1 cellular context compared by ENCODE assay signal in the genomic region with DNA sequence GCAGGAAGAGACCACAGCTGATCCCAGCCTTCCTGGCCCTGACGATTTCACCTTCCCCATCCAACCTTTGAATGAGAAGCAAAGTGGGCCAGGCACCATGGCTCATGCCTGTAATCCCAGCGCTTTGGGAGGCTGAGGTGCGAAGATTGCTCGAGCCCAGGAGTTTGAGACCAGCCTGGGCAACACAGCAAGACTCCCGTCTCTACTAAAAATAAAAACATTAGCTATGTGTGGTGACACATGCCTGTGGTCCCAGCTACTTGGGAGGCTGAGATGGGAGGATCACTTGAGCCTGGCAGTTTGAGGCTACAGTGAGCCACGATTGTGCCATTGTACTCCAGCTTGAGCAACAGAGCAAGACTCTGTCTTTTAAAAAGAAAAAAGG.
TF ChIP-seq lines count a peak whose summit lies in the region.

No MANE protein-coding gene starts in this region.

TF ChIP-seq in K562, 482 proteins besides CTCF, POLR2A, EP300 and RAD21:
- TF ChIP-seq, protein P1, sequence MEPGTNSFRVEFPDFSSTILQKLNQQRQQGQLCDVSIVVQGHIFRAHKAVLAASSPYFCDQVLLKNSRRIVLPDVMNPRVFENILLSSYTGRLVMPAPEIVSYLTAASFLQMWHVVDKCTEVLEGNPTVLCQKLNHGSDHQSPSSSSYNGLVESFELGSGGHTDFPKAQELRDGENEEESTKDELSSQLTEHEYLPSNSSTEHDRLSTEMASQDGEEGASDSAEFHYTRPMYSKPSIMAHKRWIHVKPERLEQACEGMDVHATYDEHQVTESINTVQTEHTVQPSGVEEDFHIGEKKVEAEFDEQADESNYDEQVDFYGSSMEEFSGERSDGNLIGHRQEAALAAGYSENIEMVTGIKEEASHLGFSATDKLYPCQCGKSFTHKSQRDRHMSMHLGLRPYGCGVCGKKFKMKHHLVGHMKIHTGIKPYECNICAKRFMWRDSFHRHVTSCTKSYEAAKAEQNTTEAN (CRISPR knock-in tag; IDR thresholded peaks at IDR 0.05) = no peak
- TF ChIP-seq ZNF121 (CRISPR knock-in tag; conservative IDR thresholded peaks at IDR 0.05) = peak; percentile 58
TF ChIP-seq in K562: peak in this region for 1.
